9 cellular contexts compared by ENCODE assay signal in the genomic region with DNA sequence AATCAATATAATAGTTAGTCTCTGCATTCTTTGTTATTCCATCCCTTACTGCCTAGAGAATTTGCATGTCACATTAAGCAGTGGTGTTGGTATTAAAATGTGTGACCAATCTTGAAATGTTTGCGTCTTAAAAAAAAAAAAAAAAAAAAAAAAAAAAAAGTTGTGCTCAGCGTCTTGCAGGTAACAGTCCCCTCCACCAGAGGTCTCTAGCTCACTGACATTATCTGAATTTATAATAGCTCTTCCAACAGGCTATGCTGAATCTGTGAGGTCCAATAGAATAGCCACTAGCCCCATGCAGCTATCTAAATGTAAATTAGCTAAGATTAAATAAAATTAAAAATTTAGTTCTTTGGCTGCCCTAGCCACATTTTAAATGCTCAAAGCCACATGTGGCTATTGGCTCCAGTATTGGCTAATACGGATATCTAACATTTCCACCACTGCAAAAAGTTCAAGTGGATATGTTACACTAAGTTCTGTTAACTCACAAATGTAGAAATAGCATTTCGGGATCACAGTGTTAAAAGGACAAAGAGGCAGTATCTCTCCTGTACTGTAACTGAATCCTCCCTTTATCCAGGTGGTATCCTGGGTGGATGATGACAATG. TPM values are rescaled to one million over a fixed set of nuclear protein-coding genes. Genes with fewer than 3 reads are reported as not detected.
A peak's percentile ranks its signal among the peaks of the same experiment; 100 is the strongest.
DNase-seq lines count a peak whose midpoint lies in the region; ATAC-seq and TF ChIP-seq lines count a peak whose summit lies in the region.
"Had no signal": no experiment of that assay in that cellular context is flagged by ENCODE, and none has a peak within 500 bp of the region (broad histone marks: within the 10 kb centered on the region; RNA-seq: fewer than 3 reads in every experiment).

No MANE protein-coding gene starts in this region.

- peak; percentile 1 to 3 for DNase-seq in activated T-cell treated with anti-CD3 and anti-CD28 coated beads, Interleukin-2, amount 50 U/mL, for 72 hours
- DNase-seq in activated T-cell treated with anti-CD3 and anti-CD28 coated beads, Interleukin-2, amount 50 U/mL, for 48 hours = no peak
- DNase-seq in NCI-H748 (lab: John Stamatoyannopoulos, UW; ENCODE audit: unreplicated experiment) = peak; percentile 54
- peak; percentile 64 to 68 for DNase-seq in cardiac fibroblast (ENCODE audit: low read depth in 2 of 2)
- no peak for DNase-seq in lower lobe of right lung
- no peak for DNase-seq in activated naive CD4-positive, alpha-beta T cell (lab: John Stamatoyannopoulos, UW)
- no peak for DNase-seq in activated gamma-delta T cell treated with Interleukin-2 at 50 U/mL for 16 hours

- no peaks in the 10 kb centered on the region for H3K4me1 ChIP-seq in lower lobe of right lung

- no peak overlapping the region for H3K27ac Mint-ChIP-seq in activated T-cell treated with anti-CD3 and anti-CD28 coated beads, Interleukin-2, amount 50 U/mL, for 72 hours

- H3K4me3 ChIP-seq in cardiac fibroblast (replicated peaks in 1 of 2; ENCODE audit: low read depth in 2 of 2, low read length in 2 of 2) (no peak overlapping the region), lower lobe of right lung (no peak overlapping the region)

- no peak for ATAC-seq in activated T-cell treated with anti-CD3 and anti-CD28 coated beads, Interleukin-2, amount 50 U/mL, for 72 hours (replicated peaks in 1 of 2)
- ATAC-seq in HG03565 (IDR thresholded peaks at IDR 0.05; ENCODE audit: unreplicated experiment) (peak; percentile 73), lower lobe of right lung (peak; percentile 74 to 80)

- peaks cover 10% of the 10 kb centered on the region for H3K27me3 Mint-ChIP-seq in activated T-cell treated with anti-CD3 and anti-CD28 coated beads, Interleukin-2, amount 50 U/mL, for 72 hours (ENCODE audit: low read depth)
- H3K27me3 Mint-ChIP-seq: central memory CD8-positive, alpha-beta T cell had no signal

- intact Hi-C loops in lower lobe of right lung (cut with DNase I) = no loop called here

- H3K36me3 ChIP-seq in lower lobe of right lung = no peaks in the 10 kb centered on the region

- H3K36me3 Mint-ChIP-seq in activated T-cell treated with anti-CD3 and anti-CD28 coated beads, Interleukin-2, amount 50 U/mL, for 72 hours (ENCODE audit: insufficient read depth in 2 of 2) = no peaks in the 10 kb centered on the region

- H3K9me3 Mint-ChIP-seq in activated T-cell treated with anti-CD3 and anti-CD28 coated beads, Interleukin-2, amount 50 U/mL, for 72 hours = no peaks in the 10 kb centered on the region
- H3K9me3 Mint-ChIP-seq: central memory CD8-positive, alpha-beta T cell had no signal

- no peaks in the 10 kb centered on the region for H3K27me3 ChIP-seq in lower lobe of right lung (ENCODE audit: low read depth)

- H3K9me3 ChIP-seq in lower lobe of right lung = no peaks in the 10 kb centered on the region

- no peaks in the 10 kb centered on the region for H3K4me1 Mint-ChIP-seq in activated T-cell treated with anti-CD3 and anti-CD28 coated beads, Interleukin-2, amount 50 U/mL, for 72 hours (ENCODE audit: low read depth)
- H3K4me1 Mint-ChIP-seq: central memory CD8-positive, alpha-beta T cell had no signal

- TF ChIP-seq CTCF in cardiac fibroblast (IDR thresholded peaks at IDR 0.05; ENCODE audit: low read depth, low read length) (peak; percentile 69), lower lobe of right lung (IDR thresholded peaks at IDR 0.05) (peak; percentile 60)

- H3K4me3 Mint-ChIP-seq in activated T-cell treated with anti-CD3 and anti-CD28 coated beads, Interleukin-2, amount 50 U/mL, for 72 hours = no peak overlapping the region
- H3K4me3 Mint-ChIP-seq: central memory CD8-positive, alpha-beta T cell had no signal

- no peak overlapping the region for H3K27ac ChIP-seq in lower lobe of right lung

RNA-seq across cellular contexts. Expression of gene NKX2-8, which starts 28.7 kb away (rescaled TPM):
- not detected for total RNA-seq in activated T-cell treated with anti-CD3 and anti-CD28 coated beads, Interleukin-2, amount 50 U/mL, for 72 hours
- total RNA-seq in lower lobe of right lung = 1.2 TPM

RNA-seq across cellular contexts. Expression of gene NKX2-1, which starts 33.7 kb away (rescaled TPM):
- not detected for total RNA-seq in activated T-cell treated with anti-CD3 and anti-CD28 coated beads, Interleukin-2, amount 50 U/mL, for 72 hours
- 180 TPM for total RNA-seq in lower lobe of right lung

Comparison
In these comparisons a context has a peak if more than half of its experiments do, and no peak if none do; other contexts are left out.
1. DNase-seq: peak in activated T-cell treated with anti-CD3 and anti-CD28 coated beads, Interleukin-2, amount 50 U/mL, for 72 hours (2 of 2), NCI-H748 (single experiment) and cardiac fibroblast (2 of 2); none in activated T-cell treated with anti-CD3 and anti-CD28 coated beads, Interleukin-2, amount 50 U/mL, for 48 hours (0 of 2), lower lobe of right lung (single experiment), activated naive CD4-positive, alpha-beta T cell (0 of 4) and activated gamma-delta T cell treated with Interleukin-2 at 50 U/mL for 16 hours (single experiment).
2. ATAC-seq: peak in HG03565 (single experiment) and lower lobe of right lung (2 of 2); none in activated T-cell treated with anti-CD3 and anti-CD28 coated beads, Interleukin-2, amount 50 U/mL, for 72 hours (0 of 2).
3. RNA of gene NKX2-1, which starts 33.7 kb away (total RNA-seq): 180 TPM in lower lobe of right lung (single experiment); not detected in activated T-cell treated with anti-CD3 and anti-CD28 coated beads, Interleukin-2, amount 50 U/mL, for 72 hours; every median in the first group is over 100 times any median in the second.